ENCODE assay signal across 1 cellular context in the genomic region with DNA sequence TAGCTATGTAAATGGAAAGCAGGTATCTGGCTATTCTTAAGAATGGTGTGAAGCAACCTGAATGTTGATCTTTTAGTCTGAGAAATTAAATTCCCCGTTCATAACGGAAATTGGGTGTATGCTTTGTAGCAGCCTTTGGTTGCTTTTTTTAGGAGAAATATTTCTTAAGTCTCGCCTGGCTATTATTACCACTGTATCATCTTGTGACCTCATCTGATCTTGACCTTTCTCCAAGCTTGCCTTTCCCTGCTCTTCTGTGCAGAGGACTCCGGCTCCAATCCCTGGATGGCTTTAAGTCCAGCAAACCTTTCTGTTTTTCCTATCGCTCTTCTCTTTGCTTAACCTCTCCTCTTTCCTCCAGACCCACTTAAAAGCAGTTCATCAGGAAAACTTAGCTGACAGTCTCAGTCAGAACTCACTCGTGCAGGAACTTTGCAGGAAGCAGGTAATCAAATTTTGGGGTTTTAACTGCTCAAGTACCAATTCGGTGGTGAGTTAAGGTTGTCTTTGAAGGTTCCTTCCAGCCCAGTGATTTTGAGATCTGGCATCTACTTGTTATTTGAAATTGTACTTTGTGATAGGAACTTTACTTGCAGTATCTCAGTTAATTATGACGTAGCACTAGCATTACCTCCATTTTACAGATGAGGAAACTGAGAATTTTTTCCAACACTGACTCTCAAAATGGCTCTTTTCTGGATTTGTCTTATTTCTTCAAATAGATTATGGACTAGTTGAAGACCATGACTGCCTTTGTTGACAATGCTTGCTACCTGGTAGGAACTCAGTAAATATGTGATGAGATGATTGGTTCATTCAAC.
TF ChIP-seq lines count a peak whose summit lies in the region.

No MANE protein-coding gene starts in this region.

TF ChIP-seq in GM23338, 12 proteins besides CTCF, POLR2A, EP300 and RAD21 (continued from another document):
- no peak for TF ChIP-seq REST (IDR thresholded peaks at IDR 0.05; ENCODE audit: unreplicated experiment)
- no peak for TF ChIP-seq JUNB (IDR thresholded peaks at IDR 0.05; ENCODE audit: unreplicated experiment)
- TF ChIP-seq CREB1 (CRISPR knock-in tag; IDR thresholded peaks at IDR 0.05; ENCODE audit: low read depth), result no peak
- TF ChIP-seq EZH2 (IDR thresholded peaks at IDR 0.05; ENCODE audit: low read depth, unreplicated experiment), result no peak
- TF ChIP-seq ZNF331 (CRISPR knock-in tag; IDR thresholded peaks at IDR 0.05; ENCODE audit: low read depth), result no peak
- no peak for TF ChIP-seq STAT1 (IDR thresholded peaks at IDR 0.05; ENCODE audit: unreplicated experiment)
- no peak for TF ChIP-seq EZH2phosphoT487 (IDR thresholded peaks at IDR 0.05; ENCODE audit: unreplicated experiment)
- TF ChIP-seq, protein P1, sequence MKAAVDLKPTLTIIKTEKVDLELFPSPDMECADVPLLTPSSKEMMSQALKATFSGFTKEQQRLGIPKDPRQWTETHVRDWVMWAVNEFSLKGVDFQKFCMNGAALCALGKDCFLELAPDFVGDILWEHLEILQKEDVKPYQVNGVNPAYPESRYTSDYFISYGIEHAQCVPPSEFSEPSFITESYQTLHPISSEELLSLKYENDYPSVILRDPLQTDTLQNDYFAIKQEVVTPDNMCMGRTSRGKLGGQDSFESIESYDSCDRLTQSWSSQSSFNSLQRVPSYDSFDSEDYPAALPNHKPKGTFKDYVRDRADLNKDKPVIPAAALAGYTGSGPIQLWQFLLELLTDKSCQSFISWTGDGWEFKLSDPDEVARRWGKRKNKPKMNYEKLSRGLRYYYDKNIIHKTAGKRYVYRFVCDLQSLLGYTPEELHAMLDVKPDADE (IDR thresholded peaks at IDR 0.05), result no peak
- TF ChIP-seq ZNF462 (CRISPR knock-in tag; IDR thresholded peaks at IDR 0.05), result no peak
